ENCODE assay signal across 8 cellular contexts in genomic region chr2:25951071-25951547, GRCh38. TPM values are rescaled to one million over a fixed set of nuclear protein-coding genes. Genes with fewer than 3 reads are reported as not detected.
DNase-seq lines count a peak whose midpoint lies in the region; ATAC-seq and TF ChIP-seq lines count a peak whose summit lies in the region.

No MANE protein-coding gene starts in this region.

- no peak overlapping the region for H3K27ac ChIP-seq in mammary epithelial cell (ENCODE audit: insufficient read depth, low read depth, low read length)

- CTCF ChIA-PET in Calu3 (lab: Charles Lee), result interaction anchor here (0.5 to 1.4 kb wide), 8 partner anchors 12 to 627 kb away, joined by 3 to 5 read pairs (median 4); no protein-coding TSS in a partner anchor
- CTCF ChIA-PET in activated B cell treated with CpG ODN at 0.5 μM for 24 hours (lab: Charles Lee), result interaction anchor here (0.6 to 3.4 kb wide), 15 partner anchors 14 to 1829 kb away, joined by 3 to 19 read pairs (median 3); partner anchors contain the start of gene ASXL2
- CTCF ChIA-PET in mammary epithelial cell (lab: Charles Lee; ENCODE audit: low non-redundant PET), result interaction anchor here (0.6 to 0.7 kb wide), 3 partner anchors 8 to 222 kb away, joined by 3 to 14 read pairs (median 5); partner anchors contain the start of gene GAREM2

- H3K4me3 Mint-ChIP-seq in Calu3 (ENCODE audit: low read depth, unreplicated experiment) (peak overlapping the region; percentile 46), activated B cell treated with CpG ODN at 0.5 μM for 24 hours (no peak overlapping the region)

- no peak overlapping the region for H3K9ac ChIP-seq in mammary epithelial cell (ENCODE audit: insufficient read depth, low read length)

- H3K9me3 Mint-ChIP-seq in Calu3 (ENCODE audit: low read depth, unreplicated experiment) (no peaks in the 10 kb centered on the region), activated B cell treated with CpG ODN at 0.5 μM for 24 hours (no peaks in the 10 kb centered on the region)

- no peak overlapping the region for H3K4me2 ChIP-seq in mammary epithelial cell (ENCODE audit: insufficient read depth, low read depth, low read length)

- no peaks in the 10 kb centered on the region for H3K36me3 ChIP-seq in mammary epithelial cell (ENCODE audit: insufficient read depth, low read length)

- H3K4me3 ChIP-seq in mammary epithelial cell (replicated peaks in 1 of 3; ENCODE audit: insufficient read depth in 1 of 3, low read depth in 2 of 3, low read length in 3 of 3), result no peak overlapping the region

- dilution Hi-C loops in mammary epithelial cell (cut with HindIII; ENCODE audit: low sequenced_read_pairs), result no loop called here

- BruUV-seq in Calu3 (replicated peaks; lab: Mats Ljungman, UMichigan), result no TSS peak
- no TSS peak for BruUV-seq in mammary epithelial cell (replicated peaks; lab: Mats Ljungman, UMichigan)

- peak; percentile 86 for DNase-seq in Calu3
- peak; percentile 94 for DNase-seq in NCI-H2227 treated with DMSO at 0.1 percent for 48 hours (lab: John Stamatoyannopoulos, UW)
- DNase-seq in activated B cell treated with CpG ODN at 0.5 μM for 24 hours, result peak; percentile 51
- DNase-seq in mammary epithelial cell, result peak; percentile 68
- peak; percentile 89 for DNase-seq in iris pigment epithelial cell (ENCODE audit: low read depth)
- DNase-seq in stimulated activated CD4-positive, alpha-beta T cell treated with anti-CD3 and anti-CD28 coated beads, Interleukin-15, amount 100 ng/mL, for 1 hour (ENCODE audit: low read depth in 1 of 2, low spot score in 1 of 2), result peak; percentile 42 to 58

- no peaks in the 10 kb centered on the region for H3K9me3 ChIP-seq in mammary epithelial cell (replicated peaks; ENCODE audit: insufficient read depth, low read length)

- no peaks in the 10 kb centered on the region for H4K20me1 ChIP-seq in mammary epithelial cell (ENCODE audit: insufficient read depth, low read length)

- no peaks in the 10 kb centered on the region for H3K4me1 Mint-ChIP-seq in Calu3 (ENCODE audit: low read depth, unreplicated experiment)
- H3K4me1 Mint-ChIP-seq in activated B cell treated with CpG ODN at 0.5 μM for 24 hours, result no peaks in the 10 kb centered on the region

- POLR2A ChIA-PET in activated B cell treated with CpG ODN at 0.5 μM for 24 hours (lab: Charles Lee), result interaction anchor here (0.6 to 0.7 kb wide), 2 partner anchors 295 to 379 kb away, joined by 4 to 7 read pairs; no protein-coding TSS in a partner anchor

- no peak overlapping the region for H2AFZ ChIP-seq in mammary epithelial cell (ENCODE audit: low read depth, low read length)

- WGBS in mammary epithelial cell (ENCODE audit: low coverage, missing lambda C conversion rate), result 38% methylated on average over 11 of the region's 11 CpGs

- H3K79me2 ChIP-seq in mammary epithelial cell (ENCODE audit: insufficient read depth, low read length), result no peaks in the 10 kb centered on the region

- H3K4me1 ChIP-seq in mammary epithelial cell (ENCODE audit: insufficient read depth, low read length), result no peaks in the 10 kb centered on the region

- H3K27ac Mint-ChIP-seq in Calu3 (ENCODE audit: unreplicated experiment) (no peak overlapping the region), activated B cell treated with CpG ODN at 0.5 μM for 24 hours (no peak overlapping the region)

- no peaks in the 10 kb centered on the region for H3K27me3 Mint-ChIP-seq in Calu3 (ENCODE audit: unreplicated experiment)
- no peaks in the 10 kb centered on the region for H3K27me3 Mint-ChIP-seq in activated B cell treated with CpG ODN at 0.5 μM for 24 hours

- ATAC-seq in HG02840 (IDR thresholded peaks at IDR 0.05; ENCODE audit: low FRiP score, unreplicated experiment) (peak; percentile 73), activated B cell treated with CpG ODN at 0.5 μM for 24 hours (ENCODE audit: low read depth) (peak; percentile 86), GM21515 (IDR thresholded peaks at IDR 0.05; ENCODE audit: unreplicated experiment) (no peak)

- in situ Hi-C loops in mammary epithelial cell (cut with MboI; ENCODE audit: low sequenced_read_pairs in 2 of 2), result loop anchor here (5.0 to 10.0 kb wide), 2 partner anchors 194 to 196 kb away; no protein-coding TSS in a partner anchor

- H3K27me3 ChIP-seq in mammary epithelial cell (ENCODE audit: insufficient read depth, low read length), result no peaks in the 10 kb centered on the region

- intact Hi-C loops in Calu3 (cut with micrococcal nuclease; ENCODE audit: unreplicated experiment) (loop anchor here (1.0 kb wide), 1 partner anchor 194 kb away; no protein-coding TSS in a partner anchor), activated B cell treated with CpG ODN at 0.5 μM for 24 hours (cut with micrococcal nuclease) (loop anchor here (1.0 to 2.0 kb wide), 5 partner anchors 40 to 626 kb away; no protein-coding TSS in a partner anchor), mammary epithelial cell (cut with micrococcal nuclease) (loop anchor here (1.0 to 10.0 kb wide), 9 partner anchors 32 to 626 kb away; partner anchors contain the start of gene KIF3C)

- TF ChIP-seq CTCF in Calu3 (IDR thresholded peaks at IDR 0.05; ENCODE audit: unreplicated experiment) (peak; percentile 96), activated B cell treated with CpG ODN at 0.5 μM for 24 hours (IDR thresholded peaks at IDR 0.05) (peak; percentile 68), mammary epithelial cell (conservative IDR thresholded peaks at IDR 0.05 in 1 of 2, IDR thresholded peaks at IDR 0.05 in 1 of 2; ENCODE audit: extremely low read depth in 1 of 2, insufficient read depth in 1 of 2, low read depth in 1 of 2, low read length in 2 of 2) (peak; percentile 89 to 95)

- H3K36me3 Mint-ChIP-seq in Calu3 (ENCODE audit: insufficient read depth, unreplicated experiment) (no peaks in the 10 kb centered on the region), activated B cell treated with CpG ODN at 0.5 μM for 24 hours (ENCODE audit: low read depth) (no peaks in the 10 kb centered on the region)

RNA-seq across cellular contexts. Expression of gene KIF3C, which starts 31.2 kb away (rescaled TPM):
- total RNA-seq in Calu3 (2022) (3.6 and 4.2 TPM in 2 replicates), activated B cell treated with CpG ODN at 0.5 μM for 24 hours (1.5 and 1.8 TPM in 2 replicates), mammary epithelial cell (10 to 100 TPM; 30.7 to 35.3 TPM)
- 9.1 TPM for polyA plus RNA-seq in mammary epithelial cell
- 30.3 TPM for polyA minus RNA-seq in mammary epithelial cell
